Comparison of ENCODE assay signal across 1 cellular context in genomic region chr4:126737899-126738526, GRCh38.
TF ChIP-seq lines count a peak whose summit lies in the region.

No MANE protein-coding gene starts in this region.

TF ChIP-seq in K562, 482 proteins besides CTCF, POLR2A, EP300 and RAD21 (continued from another document and continues in another):
- TF ChIP-seq E2F5 (CRISPR knock-in tag; IDR thresholded peaks at IDR 0.05) = no peak
- no peak for TF ChIP-seq ZBTB33 (CRISPR knock-in tag; IDR thresholded peaks at IDR 0.05)
- no peak for TF ChIP-seq TBP (optimal IDR thresholded peaks at IDR 0.05; ENCODE audit: low read depth, low read length)
- no peak for TF ChIP-seq THAP7 (CRISPR knock-in tag; IDR thresholded peaks at IDR 0.05)
- TF ChIP-seq NCOA1 (IDR thresholded peaks at IDR 0.05; ENCODE audit: low read depth) = peak; percentile 39; the same call in 1 of the 2 replicates
- no peak for TF ChIP-seq PBX2 (CRISPR knock-in tag; IDR thresholded peaks at IDR 0.05; ENCODE audit: low read depth)
- peak; percentile 55 for TF ChIP-seq PBX2 (tag; conservative IDR thresholded peaks at IDR 0.05; ENCODE audit: low read depth)
- TF ChIP-seq ZNF175 (CRISPR knock-in tag; IDR thresholded peaks at IDR 0.05; ENCODE audit: low read depth) = 0 out of 2 replicates have a peak, but pooled peaks have one; percentile 42
- TF ChIP-seq VEZF1 (CRISPR knock-in tag; IDR thresholded peaks at IDR 0.05) = peak; percentile 40
- TF ChIP-seq ELF4 (CRISPR knock-in tag; IDR thresholded peaks at IDR 0.05) = no peak
- no peak for TF ChIP-seq FOSL1 (tag; conservative IDR thresholded peaks at IDR 0.05)
- TF ChIP-seq NEUROD1 (IDR thresholded peaks at IDR 0.05; ENCODE audit: borderline replicate concordance, low read depth, low read length, partially characterized antibody) = peak; percentile 42
- 0 out of 2 replicates have a peak, but pooled peaks have one; percentile 27 for TF ChIP-seq CC2D1A (IDR thresholded peaks at IDR 0.05)
- peak; percentile 67 for TF ChIP-seq PKNOX1 (IDR thresholded peaks at IDR 0.05)
- TF ChIP-seq ZNF12 (CRISPR knock-in tag; IDR thresholded peaks at IDR 0.05) = no peak
- peak; percentile 18; the same call in 1 of the 2 replicates for TF ChIP-seq NFRKB (IDR thresholded peaks at IDR 0.05; ENCODE audit: low read depth)
- peak; percentile 84 for TF ChIP-seq SMARCA4 (IDR thresholded peaks at IDR 0.05)
- peak; percentile 85 for TF ChIP-seq NCOR1 (IDR thresholded peaks at IDR 0.05)
- no peak for TF ChIP-seq ZNF232 (CRISPR knock-in tag; IDR thresholded peaks at IDR 0.05)
- TF ChIP-seq COPS2 (conservative IDR thresholded peaks at IDR 0.05) = no peak
- TF ChIP-seq POLR2H (tag; IDR thresholded peaks at IDR 0.05; ENCODE audit: low read depth) = peak; percentile 53
- TF ChIP-seq MEIS2 (IDR thresholded peaks at IDR 0.05; ENCODE audit: partially characterized antibody) = peak; percentile 85
- TF ChIP-seq TAL1 (IDR thresholded peaks at IDR 0.05) = peak; percentile 75
- TF ChIP-seq DPF2 (IDR thresholded peaks at IDR 0.05) = peak; percentile 90
- TF ChIP-seq CBFA2T3 (IDR thresholded peaks at IDR 0.05) = peak; percentile 89
- peak; percentile 55 for TF ChIP-seq HDAC3 (IDR thresholded peaks at IDR 0.05; ENCODE audit: borderline replicate concordance, partially characterized antibody)
- TF ChIP-seq ESRRA (IDR thresholded peaks at IDR 0.05; ENCODE audit: borderline replicate concordance, low read depth) = no peak
- TF ChIP-seq MTA3 (IDR thresholded peaks at IDR 0.05; ENCODE audit: borderline replicate concordance) = peak; percentile 42; the same call in 1 of the 2 replicates
- TF ChIP-seq CTBP1 (IDR thresholded peaks at IDR 0.05; ENCODE audit: borderline replicate concordance) = peak; percentile 26; the same call in 1 of the 2 replicates
- TF ChIP-seq YBX1 (IDR thresholded peaks at IDR 0.05) = no peak
- peak in 1 of 2 experiments; percentile 65; a peak in 1 of 4 replicates for TF ChIP-seq TBL1XR1 (IDR thresholded peaks at IDR 0.05; ENCODE audit: low read length in 2 of 2)
- no peak for TF ChIP-seq NFYB (IDR thresholded peaks at IDR 0.05; ENCODE audit: extremely low read depth, insufficient read length)
- no peak for TF ChIP-seq CHD2 (IDR thresholded peaks at IDR 0.05; ENCODE audit: low read depth, low read length)
- no peak for TF ChIP-seq TEAD2 (tag; IDR thresholded peaks at IDR 0.05)
- TF ChIP-seq DNMT1 (IDR thresholded peaks at IDR 0.05) = no peak
- no peak for TF ChIP-seq CHD4 (IDR thresholded peaks at IDR 0.05; ENCODE audit: insufficient read depth, insufficient replicate concordance, low read depth, low read length, poor library complexity, severe bottlenecking)
- no peak for TF ChIP-seq GABPA (tag; conservative IDR thresholded peaks at IDR 0.05; ENCODE audit: low read depth)
- no peak for TF ChIP-seq TCF7 (IDR thresholded peaks at IDR 0.05; ENCODE audit: borderline replicate concordance)
- no peak for TF ChIP-seq HDAC6 (IDR thresholded peaks at IDR 0.05; ENCODE audit: low read depth, low read length)
- TF ChIP-seq GATAD2A (IDR thresholded peaks at IDR 0.05) = peak; percentile 64; the same call in 1 of the 2 replicates
- TF ChIP-seq ZBTB2 (IDR thresholded peaks at IDR 0.05) = peak; percentile 73; the same call in 1 of the 2 replicates
- peak; percentile 79 for TF ChIP-seq CBFA2T2 (conservative IDR thresholded peaks at IDR 0.05)
- peak; percentile 39; the same call in 1 of the 2 replicates for TF ChIP-seq BCOR (IDR thresholded peaks at IDR 0.05)
- no peak for TF ChIP-seq PRPF4 (IDR thresholded peaks at IDR 0.05; ENCODE audit: insufficient read depth, low read depth, low read length, poor library complexity, severe bottlenecking)
- no peak for TF ChIP-seq FUS (optimal IDR thresholded peaks at IDR 0.05; ENCODE audit: low read depth, low read length)
- no peak for TF ChIP-seq FOXP1 (CRISPR knock-in tag; IDR thresholded peaks at IDR 0.05)
- peak; percentile 90 for TF ChIP-seq ARID1B (IDR thresholded peaks at IDR 0.05)
- no peak for TF ChIP-seq AFF4 (CRISPR knock-in tag; IDR thresholded peaks at IDR 0.05)
- TF ChIP-seq HDAC8 (tag; IDR thresholded peaks at IDR 0.05) = no peak
- no peak for TF ChIP-seq MECOM (CRISPR knock-in tag; IDR thresholded peaks at IDR 0.05)
- no peak for TF ChIP-seq NR2C1 (IDR thresholded peaks at IDR 0.05)
- no peak for TF ChIP-seq NR2C1 (tag; IDR thresholded peaks at IDR 0.05)
- no peak for TF ChIP-seq RBM15 (IDR thresholded peaks at IDR 0.05; ENCODE audit: insufficient read depth, low read length)
- no peak for TF ChIP-seq ZNF444 (CRISPR knock-in tag; IDR thresholded peaks at IDR 0.05)
- TF ChIP-seq NFE2 (IDR thresholded peaks at IDR 0.05; ENCODE audit: low read depth) = 0 out of 2 replicates have a peak, but pooled peaks have one; percentile 32
- TF ChIP-seq MYBL2 (IDR thresholded peaks at IDR 0.05; ENCODE audit: low read depth) = no peak
- no peak for TF ChIP-seq MYBL2 (CRISPR knock-in tag; IDR thresholded peaks at IDR 0.05; ENCODE audit: borderline replicate concordance)
- TF ChIP-seq RB1 (IDR thresholded peaks at IDR 0.05; ENCODE audit: low read depth) = no peak
- peak; percentile 80 for TF ChIP-seq SMARCE1 (IDR thresholded peaks at IDR 0.05)
- TF ChIP-seq ZBTB5 (IDR thresholded peaks at IDR 0.05) = no peak
- TF ChIP-seq TAF9B (IDR thresholded peaks at IDR 0.05; ENCODE audit: partially characterized antibody) = peak; percentile 12
- TF ChIP-seq ERF (CRISPR knock-in tag; IDR thresholded peaks at IDR 0.05) = no peak
